1 cellular context compared by ENCODE assay signal in the genomic region with DNA sequence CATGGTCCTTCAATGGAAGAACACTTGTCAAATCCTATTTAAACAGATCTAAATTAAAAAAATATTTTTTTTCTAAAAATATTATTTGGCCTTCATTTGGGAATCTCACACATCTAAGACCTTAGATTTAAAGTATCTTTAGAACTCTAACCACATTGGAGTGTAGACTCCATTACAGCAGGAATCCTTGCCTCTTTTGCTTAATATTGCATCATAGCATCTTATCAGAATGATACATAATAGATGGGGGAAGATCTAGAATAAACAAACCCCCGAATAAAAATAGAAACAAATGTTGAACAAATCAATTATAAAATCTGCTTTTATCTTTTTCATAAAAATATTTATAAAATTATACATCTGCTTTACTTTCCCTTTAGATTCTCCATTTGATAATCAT.
TF ChIP-seq lines count a peak whose summit lies in the region.

No MANE protein-coding gene starts in this region.

TF ChIP-seq in HepG2, 621 proteins besides CTCF, POLR2A, EP300 and RAD21:
- TF ChIP-seq CEBPG (CRISPR knock-in tag; IDR thresholded peaks at IDR 0.05) = 0 out of 2 replicates have a peak, but pooled peaks have one; percentile 10
- 0 out of 2 replicates have a peak, but pooled peaks have one; percentile 2 for TF ChIP-seq RBFOX2 (IDR thresholded peaks at IDR 0.05; ENCODE audit: low read depth, low read length)
- TF ChIP-seq ATF7 (IDR thresholded peaks at IDR 0.05) = peak; percentile 50; the same call in 1 of the 2 replicates
- no peak for TF ChIP-seq ATF7 (CRISPR knock-in tag; IDR thresholded peaks at IDR 0.05)
- peak; percentile 61; the same call in 1 of the 2 replicates for TF ChIP-seq CEBPB (IDR thresholded peaks at IDR 0.05; ENCODE audit: borderline replicate concordance, low read depth, low read length)
- TF ChIP-seq ZGPAT (CRISPR knock-in tag; IDR thresholded peaks at IDR 0.05) = no peak
